In genomic region chr17:66425751-66426396, GRCh38 we compare ENCODE assay signal across 17 cellular contexts.
A peak's percentile ranks its signal among the peaks of the same experiment; 100 is the strongest.
DNase-seq lines count a peak whose midpoint lies in the region; ATAC-seq and TF ChIP-seq lines count a peak whose summit lies in the region.
"Had no signal": no experiment of that assay in that cellular context is flagged by ENCODE, and none has a peak within 500 bp of the region (broad histone marks: within the 10 kb centered on the region; RNA-seq: fewer than 3 reads in every experiment).

No MANE protein-coding gene starts in this region.

- in situ Hi-C loops in GM13976 (cut with MboI; ENCODE audit: low sequenced_read_pairs, unreplicated experiment) = no loop called here

- peaks cover 15% of the 10 kb centered on the region for H3K4me1 ChIP-seq in CD8-positive, alpha-beta T cell (ENCODE audit: insufficient read depth, low read length)
- H3K4me1 ChIP-seq in GM23338 (ENCODE audit: insufficient read depth) (0 out of 2 replicates have a peak, but pooled peaks cover under 1% of the 10 kb centered on the region), liver (ENCODE audit: control insufficient read depth in 4 of 4, insufficient read depth in 4 of 4, low read length in 3 of 4) (peaks cover 0 to 26% (median 6%) of the 10 kb centered on the region in 4 donors)
- H3K4me1 ChIP-seq: colonic mucosa, parathyroid adenoma, SJCRH30 had no signal

- TF ChIP-seq CTCF in CD8-positive, alpha-beta T cell (IDR thresholded peaks at IDR 0.05) = no peak
- no peak for TF ChIP-seq CTCF in GM23338 (conservative IDR thresholded peaks at IDR 0.05; ENCODE audit: low read depth in 2 of 2)
- no peak for TF ChIP-seq CTCF in liver (IDR thresholded peaks at IDR 0.05; ENCODE audit: low read depth, low read length, missing input control)
- TF ChIP-seq CTCF in GM13976 (IDR thresholded peaks at IDR 0.05; ENCODE audit: borderline replicate concordance, control extremely low read depth, extremely low read depth, insufficient read depth, missing control alignments) = no peak

- CTCF ChIA-PET in CD8-positive, alpha-beta T cell (lab: Charles Lee) = interaction anchor here (0.9 to 1.9 kb wide), 4 partner anchors 23 to 136 kb away, joined by 3 to 5 read pairs (median 4); no protein-coding TSS in a partner anchor
- CTCF ChIA-PET in activated CD8-positive, alpha-beta T cell treated with anti-CD3 and anti-CD28 coated beads, Interleukin-2, amount 10 ng/mL, durations not matched to agents 7 days and 5 days (lab: Charles Lee) = interaction anchor here (0.7 to 2.1 kb wide), 7 partner anchors 11 to 171 kb away, joined by 3 to 9 read pairs (median 4); no protein-coding TSS in a partner anchor

- peak overlapping the region; percentile 82 for H3K27ac Mint-ChIP-seq in CD8-positive, alpha-beta T cell
- H3K27ac Mint-ChIP-seq in GM23338 = 0 out of 2 replicates have a peak overlapping the region, but pooled peaks have one; percentile 0
- H3K27ac Mint-ChIP-seq in activated CD8-positive, alpha-beta T cell treated with anti-CD3 and anti-CD28 coated beads, Interleukin-2, amount 10 ng/mL, durations not matched to agents 7 days and 5 days = peak overlapping the region; percentile 78
- H3K27ac Mint-ChIP-seq: stimulated activated naive B cell treated with anti-CD40 and anti-IgM and Interleukin-4, amounts not matched to agents 10 μg/mL and 1 μg/mL and 100 μg/mL, for 72 hours had no signal

- H3K9ac ChIP-seq in liver (ENCODE audit: low read depth in 1 of 2, low read length in 2 of 2) = no peak overlapping the region
- H3K9ac ChIP-seq: parathyroid adenoma had no signal

- no peaks in the 10 kb centered on the region for H3K27me3 ChIP-seq in CD8-positive, alpha-beta T cell (ENCODE audit: insufficient read depth, low read length)
- H3K27me3 ChIP-seq in GM23338 (ENCODE audit: insufficient read depth) (no peaks in the 10 kb centered on the region), liver (ENCODE audit: control insufficient read depth in 4 of 4, insufficient read depth in 4 of 4, low read length in 3 of 4) (no peaks in the 10 kb centered on the region)
- H3K27me3 ChIP-seq: BE2C, colonic mucosa, SJCRH30, vagina had no signal

- H3K9me3 ChIP-seq in CD8-positive, alpha-beta T cell (ENCODE audit: low read length) = no peaks in the 10 kb centered on the region
- no peaks in the 10 kb centered on the region for H3K9me3 ChIP-seq in liver (ENCODE audit: control insufficient read depth in 4 of 4, low read length in 3 of 4)
- H3K9me3 ChIP-seq: BE2C, colonic mucosa, SJCRH30, vagina had no signal

- no peak overlapping the region for H3K4me3 ChIP-seq in CD8-positive, alpha-beta T cell (ENCODE audit: low read depth, low read length)
- H3K4me3 ChIP-seq in GM23338 (no peak overlapping the region), liver (ENCODE audit: low read depth in 1 of 3, low read length in 3 of 3) (no peak overlapping the region)
- H3K4me3 ChIP-seq: colonic mucosa, SJCRH30, skin epidermis, vagina had no signal

- no peak overlapping the region for H3K27ac ChIP-seq in CD8-positive, alpha-beta T cell (ENCODE audit: low read depth, low read length)
- H3K27ac ChIP-seq in GM23338 (ENCODE audit: low read depth) = no peak overlapping the region
- H3K27ac ChIP-seq in liver (ENCODE audit: low read depth in 1 of 2, low read length in 2 of 2) = peak overlapping the region; percentile 3 to 11
- H3K27ac ChIP-seq: colonic mucosa, parathyroid adenoma, SJCRH30, skin epidermis, vagina had no signal

- no peak overlapping the region for H2AFZ ChIP-seq in GM23338
- H2AFZ ChIP-seq: parathyroid adenoma had no signal

- H3F3A ChIP-seq in GM23338 (replicated peaks; ENCODE audit: low read depth) = no peaks in the 10 kb centered on the region

- H3K36me3 ChIP-seq in CD8-positive, alpha-beta T cell (ENCODE audit: insufficient read depth, low read length) = no peaks in the 10 kb centered on the region
- no peaks in the 10 kb centered on the region for H3K36me3 ChIP-seq in GM23338 (ENCODE audit: insufficient read depth)
- no peaks in the 10 kb centered on the region for H3K36me3 ChIP-seq in liver (ENCODE audit: control insufficient read depth in 4 of 4, insufficient read depth in 3 of 4, low read depth in 1 of 4, low read length in 3 of 4)
- H3K36me3 ChIP-seq: BE2C, colonic mucosa, SJCRH30, vagina had no signal

- no peaks in the 10 kb centered on the region for H3K27me3 Mint-ChIP-seq in CD8-positive, alpha-beta T cell (ENCODE audit: low read depth)
- H3K27me3 Mint-ChIP-seq in GM23338 (ENCODE audit: insufficient read depth, low read depth, poor library complexity) = peaks cover 7% of the 10 kb centered on the region
- no peaks in the 10 kb centered on the region for H3K27me3 Mint-ChIP-seq in activated CD8-positive, alpha-beta T cell treated with anti-CD3 and anti-CD28 coated beads, Interleukin-2, amount 10 ng/mL, durations not matched to agents 7 days and 5 days (ENCODE audit: low read depth)
- H3K27me3 Mint-ChIP-seq: stimulated activated naive B cell treated with anti-CD40 and anti-IgM and Interleukin-4, amounts not matched to agents 10 μg/mL and 1 μg/mL and 100 μg/mL, for 72 hours had no signal

- intact Hi-C loops in CD8-positive, alpha-beta T cell (cut with DNase I, micrococcal nuclease) = loop anchor here (1.0 to 5.0 kb wide), 8 partner anchors 49 to 246 kb away; no protein-coding TSS in a partner anchor

- ATAC-seq in CD8-positive, alpha-beta T cell = no peak
- ATAC-seq in GM23338 = no peak
- no peak for ATAC-seq in activated CD8-positive, alpha-beta T cell treated with anti-CD3 and anti-CD28 coated beads, Interleukin-2, amount 10 ng/mL, durations not matched to agents 7 days and 5 days
- no peak for ATAC-seq in GM18868 (IDR thresholded peaks at IDR 0.05; ENCODE audit: unreplicated experiment)
- no peak for ATAC-seq in HG02571 (IDR thresholded peaks at IDR 0.05; ENCODE audit: unreplicated experiment)

- peaks cover 2% of the 10 kb centered on the region for H3K36me3 Mint-ChIP-seq in CD8-positive, alpha-beta T cell
- no peaks in the 10 kb centered on the region for H3K36me3 Mint-ChIP-seq in GM23338 (ENCODE audit: low read depth)
- peaks cover 21% of the 10 kb centered on the region for H3K36me3 Mint-ChIP-seq in activated CD8-positive, alpha-beta T cell treated with anti-CD3 and anti-CD28 coated beads, Interleukin-2, amount 10 ng/mL, durations not matched to agents 7 days and 5 days (ENCODE audit: low read depth)
- H3K36me3 Mint-ChIP-seq: stimulated activated naive B cell treated with anti-CD40 and anti-IgM and Interleukin-4, amounts not matched to agents 10 μg/mL and 1 μg/mL and 100 μg/mL, for 72 hours had no signal

- 88% methylated on average over 12 of the region's 12 CpGs for WGBS in liver

- no peaks in the 10 kb centered on the region for H4K20me1 ChIP-seq in GM23338 (replicated peaks; ENCODE audit: insufficient read depth)

- no peak for TF ChIP-seq RAD21 in liver (IDR thresholded peaks at IDR 0.05)

- peaks cover 70% of the 10 kb centered on the region for H3K4me1 Mint-ChIP-seq in CD8-positive, alpha-beta T cell (ENCODE audit: low read depth)
- peaks cover 20% of the 10 kb centered on the region for H3K4me1 Mint-ChIP-seq in GM23338
- peaks cover 67% of the 10 kb centered on the region for H3K4me1 Mint-ChIP-seq in activated CD8-positive, alpha-beta T cell treated with anti-CD3 and anti-CD28 coated beads, Interleukin-2, amount 10 ng/mL, durations not matched to agents 7 days and 5 days (ENCODE audit: low read depth)

- no peak overlapping the region for H3K4me2 ChIP-seq in GM23338

- no peaks in the 10 kb centered on the region for H3K9me3 Mint-ChIP-seq in CD8-positive, alpha-beta T cell
- H3K9me3 Mint-ChIP-seq in GM23338 = no peaks in the 10 kb centered on the region; the same call in 2 of the 3 replicates
- H3K9me3 Mint-ChIP-seq in activated CD8-positive, alpha-beta T cell treated with anti-CD3 and anti-CD28 coated beads, Interleukin-2, amount 10 ng/mL, durations not matched to agents 7 days and 5 days (ENCODE audit: insufficient read depth) = no peaks in the 10 kb centered on the region

- 0 out of 2 replicates have a peak, but pooled peaks cover 4% of the 10 kb centered on the region for H3K9me2 ChIP-seq in GM23338 (ENCODE audit: insufficient read depth)

- peak overlapping the region; percentile 48 for H3K4me3 Mint-ChIP-seq in CD8-positive, alpha-beta T cell
- H3K4me3 Mint-ChIP-seq in GM23338 = no peak overlapping the region
- peak overlapping the region; percentile 41 for H3K4me3 Mint-ChIP-seq in activated CD8-positive, alpha-beta T cell treated with anti-CD3 and anti-CD28 coated beads, Interleukin-2, amount 10 ng/mL, durations not matched to agents 7 days and 5 days
- H3K4me3 Mint-ChIP-seq: stimulated activated naive B cell treated with anti-CD40 and anti-IgM and Interleukin-4, amounts not matched to agents 10 μg/mL and 1 μg/mL and 100 μg/mL, for 72 hours had no signal

- DNase-seq in CD8-positive, alpha-beta T cell = no peak
- DNase-seq in GM23338 (ENCODE audit: low spot score) (no peak), GM13976 (ENCODE audit: low spot score) (no peak)
- no peak for DNase-seq in activated CD8-positive, alpha-beta T cell treated with anti-CD3 and anti-CD28 coated beads, Interleukin-2, amount 10 ng/mL, durations not matched to agents 7 days and 5 days
- DNase-seq: BE2C; glutamatergic neuron; NCI-H1436 treated with DMSO at 0.1 percent for 48 hours; NCI-H2227 treated with DMSO at 0.1 percent for 48 hours; SJCRH30; stimulated activated naive B cell treated with anti-CD40 and anti-IgM and Interleukin-4, amounts not matched to agents 10 μg/mL and 1 μg/mL and 100 μg/mL, for 72 hours had no signal

- POLR2A ChIA-PET in CD8-positive, alpha-beta T cell (lab: Charles Lee) = no interaction called here
- POLR2A ChIA-PET in activated CD8-positive, alpha-beta T cell treated with anti-CD3 and anti-CD28 coated beads, Interleukin-2, amount 10 ng/mL, durations not matched to agents 7 days and 5 days (lab: Charles Lee) = no interaction called here

- peaks cover 10% of the 10 kb centered on the region for H3K79me2 ChIP-seq in GM23338 (replicated peaks; ENCODE audit: insufficient read depth)
- H3K79me2 ChIP-seq: parathyroid adenoma had no signal

TF ChIP-seq in GM23338, 12 proteins besides CTCF, POLR2A, EP300 and RAD21 (continues in another document):
- no peak for TF ChIP-seq CREB1 (CRISPR knock-in tag; IDR thresholded peaks at IDR 0.05; ENCODE audit: low read depth)
- TF ChIP-seq EZH2phosphoT487 (IDR thresholded peaks at IDR 0.05; ENCODE audit: unreplicated experiment) = no peak
- TF ChIP-seq ZNF331 (CRISPR knock-in tag; IDR thresholded peaks at IDR 0.05; ENCODE audit: low read depth) = no peak
- TF ChIP-seq EZH2 (IDR thresholded peaks at IDR 0.05; ENCODE audit: low read depth, unreplicated experiment) = no peak

TF ChIP-seq in liver, 16 proteins besides CTCF, POLR2A, EP300 and RAD21 (continues in another document):
- no peak for TF ChIP-seq JUND (IDR thresholded peaks at IDR 0.05)

Comparison
In these comparisons a context has a peak if more than half of its experiments do, and no peak if none do; other contexts are left out.
1. H3K27ac ChIP-seq: peak in liver (2 of 2); none in CD8-positive, alpha-beta T cell (single experiment) and GM23338 (single experiment).
2. H3K27ac Mint-ChIP-seq: peak in every context shown above with its lines; median percentile 82 in CD8-positive, alpha-beta T cell; 78 in activated CD8-positive, alpha-beta T cell treated with anti-CD3 and anti-CD28 coated beads, Interleukin-2, amount 10 ng/mL, durations not matched to agents 7 days and 5 days; 0 in GM23338.